Comparison of ENCODE assay signal across 12 cellular contexts in genomic region chr5:350355-350754, GRCh38. TPM values are rescaled to one million over a fixed set of nuclear protein-coding genes. Genes with fewer than 3 reads are reported as not detected.
DNase-seq lines count a peak whose midpoint lies in the region; ATAC-seq, FAIRE-seq and TF ChIP-seq lines count a peak whose summit lies in the region.
"Had no signal": no experiment of that assay in that cellular context is flagged by ENCODE, and none has a peak within 500 bp of the region (broad histone marks: within the 10 kb centered on the region; RNA-seq: fewer than 3 reads in every experiment).

No MANE protein-coding gene starts in this region.

- in situ Hi-C loops in K562 (cut with MboI) = no loop called here

- TF ChIP-seq CTCF in K562 (IDR thresholded peaks at IDR 0.05 in 2 of 3, conservative IDR thresholded peaks at IDR 0.05 in 1 of 3; ENCODE audit: insufficient read depth in 2 of 3, low read depth in 1 of 3, low read length in 3 of 3) (peak; percentile 62 to 94 (median 71)), neural progenitor cell (IDR thresholded peaks at IDR 0.05) (peak; percentile 50)

- DNase-seq in activated CD8-positive, alpha-beta memory T cell treated with anti-CD3 and anti-CD28 coated beads for 24 hours = peak; percentile 55
- DNase-seq in activated CD8-positive, alpha-beta memory T cell treated with anti-CD3 and anti-CD28 coated beads, Interleukin-2, amount 50 U/mL, for 4 hours = no peak
- DNase-seq in K562 (ENCODE audit: extremely low read depth in 1 of 4, low spot score in 3 of 4) (peak; percentile 21 to 53 (median 38)), neural progenitor cell (ENCODE audit: low spot score) (peak; percentile 50), activated T-cell treated with anti-CD3 and anti-CD28 coated beads for 4 hours (no peak)
- no peak for DNase-seq in activated naive CD4-positive, alpha-beta T cell (lab: John Stamatoyannopoulos, UW)
- no peak for DNase-seq in activated T-helper 1 cell treated with anti-CD3 and anti-CD28 coated beads, Interleukin-12 subunit alpha, Interleukin-12 subunit beta, Interleukin-2, Interleukin-4 antibody, amounts not matched to agents 30 ng/mL and 10 ng/mL and 1 ng/mL, durations not matched to agents 14 hours and 24 hours and 36 hours (ENCODE audit: low spot score)
- DNase-seq: glutamatergic neuron, NCI-H1417, ovary had no signal

- peaks cover 18% of the 10 kb centered on the region for H3K4me1 Mint-ChIP-seq in neural progenitor cell
- peaks cover 39% of the 10 kb centered on the region for H3K4me1 Mint-ChIP-seq in activated T-helper 1 cell treated with anti-CD3 and anti-CD28 coated beads, Interleukin-12 subunit alpha, Interleukin-12 subunit beta, Interleukin-2, Interleukin-4 antibody, amounts not matched to agents 30 ng/mL and 10 ng/mL and 1 ng/mL, durations not matched to agents 14 hours and 24 hours and 36 hours (ENCODE audit: low read depth)

- POLR2A ChIA-PET in K562 (lab: Yijun Ruan, JAX) = interaction anchor here (1.1 to 1.2 kb wide), 3 partner anchors 11 to 13 kb away, joined by 4 to 6 read pairs (median 5); no protein-coding TSS in a partner anchor

- H3K27ac ChIP-seq in K562 (ENCODE audit: extremely low read depth, low read depth, low read length) = no peak overlapping the region
- no peak overlapping the region for H3K27ac ChIP-seq in neural progenitor cell
- H3K27ac ChIP-seq: ovary, vagina had no signal

- TF ChIP-seq EP300 in Ishikawa (IDR thresholded peaks at IDR 0.05; ENCODE audit: borderline replicate concordance) (no peak), K562 (IDR thresholded peaks at IDR 0.05; ENCODE audit: low read length) (no peak)

- H3K36me3 Mint-ChIP-seq in neural progenitor cell = no peaks in the 10 kb centered on the region
- peaks cover 20% of the 10 kb centered on the region for H3K36me3 Mint-ChIP-seq in activated T-helper 1 cell treated with anti-CD3 and anti-CD28 coated beads, Interleukin-12 subunit alpha, Interleukin-12 subunit beta, Interleukin-2, Interleukin-4 antibody, amounts not matched to agents 30 ng/mL and 10 ng/mL and 1 ng/mL, durations not matched to agents 14 hours and 24 hours and 36 hours (ENCODE audit: low read depth)

- H3K4me3 ChIP-seq in K562 (no peak overlapping the region), neural progenitor cell (no peak overlapping the region)
- H3K4me3 ChIP-seq: ovary, vagina had no signal

- no TSS peak for BruUV-seq in K562 (replicated peaks; lab: Mats Ljungman, UMichigan)

- H3K27me3 Mint-ChIP-seq in neural progenitor cell (ENCODE audit: insufficient read depth, low read depth) = peaks cover 8% of the 10 kb centered on the region
- no peaks in the 10 kb centered on the region for H3K27me3 Mint-ChIP-seq in activated T-helper 1 cell treated with anti-CD3 and anti-CD28 coated beads, Interleukin-12 subunit alpha, Interleukin-12 subunit beta, Interleukin-2, Interleukin-4 antibody, amounts not matched to agents 30 ng/mL and 10 ng/mL and 1 ng/mL, durations not matched to agents 14 hours and 24 hours and 36 hours (ENCODE audit: insufficient read depth)

- no peaks in the 10 kb centered on the region for H3K9me3 ChIP-seq in K562 (replicated peaks; ENCODE audit: control insufficient read depth, insufficient read depth, low read depth, low read length)
- no peaks in the 10 kb centered on the region for H3K9me3 ChIP-seq in neural progenitor cell (ENCODE audit: low read depth)
- H3K9me3 ChIP-seq: ovary, vagina had no signal

- no peak overlapping the region for H3K4me2 ChIP-seq in K562 (ENCODE audit: insufficient read depth, low read length)
- H3K4me2 ChIP-seq in neural progenitor cell = no peak overlapping the region

- no peak overlapping the region for H3K27ac Mint-ChIP-seq in neural progenitor cell
- no peak overlapping the region for H3K27ac Mint-ChIP-seq in activated T-helper 1 cell treated with anti-CD3 and anti-CD28 coated beads, Interleukin-12 subunit alpha, Interleukin-12 subunit beta, Interleukin-2, Interleukin-4 antibody, amounts not matched to agents 30 ng/mL and 10 ng/mL and 1 ng/mL, durations not matched to agents 14 hours and 24 hours and 36 hours

- under 1% methylated on average over 9 of the region's 9 CpGs for WGBS in K562 (ENCODE audit: insufficient coverage, low coverage, missing lambda C conversion rate)

- CTCF ChIA-PET in K562 (lab: Yijun Ruan, JAX; ENCODE audit: low intra/inter-chr PET ratio) = no interaction called here

- H3K4me1 ChIP-seq in K562 (replicated peaks in 1 of 2; ENCODE audit: control insufficient read depth in 2 of 2, insufficient read depth in 2 of 2, low read length in 2 of 2) (peaks cover 0 to 8% of the 10 kb centered on the region in 2 experiments; a peak in 1 of 5 replicates), neural progenitor cell (no peaks in the 10 kb centered on the region)
- H3K4me1 ChIP-seq: vagina had no signal

- H3F3A ChIP-seq in neural progenitor cell (ENCODE audit: low read depth) = peaks cover 6% of the 10 kb centered on the region

- peak overlapping the region in 1 of 2 experiments; percentile 63; a peak in 2 of 4 replicates for H3K9ac ChIP-seq in K562 (ENCODE audit: insufficient read depth in 1 of 2, low read depth in 2 of 2, low read length in 2 of 2)
- H3K9ac ChIP-seq in neural progenitor cell = no peak overlapping the region

- H3K9me1 ChIP-seq in K562 (ENCODE audit: control insufficient read depth, insufficient read depth, low read length) = no peaks in the 10 kb centered on the region

- H3K79me2 ChIP-seq in K562 (ENCODE audit: control insufficient read depth, insufficient read depth, low read length) (no peaks in the 10 kb centered on the region), neural progenitor cell (ENCODE audit: low read depth) (no peaks in the 10 kb centered on the region)

- TF ChIP-seq POLR2A in K562 (conservative IDR thresholded peaks at IDR 0.05) = no peak

- intact Hi-C loops in K562 (cut with micrococcal nuclease) = no loop called here
- intact Hi-C loops in activated T-helper 1 cell treated with anti-CD3 and anti-CD28 coated beads, Interleukin-12 subunit alpha, Interleukin-12 subunit beta, Interleukin-2, Interleukin-4 antibody, amounts not matched to agents 30 ng/mL and 10 ng/mL and 1 ng/mL, durations not matched to agents 14 hours and 24 hours and 36 hours (cut with micrococcal nuclease) = no loop called here

- H4K20me1 ChIP-seq in K562 (replicated peaks; ENCODE audit: control insufficient read depth, insufficient read depth, low read length) = peaks cover 12% of the 10 kb centered on the region
- H4K20me1 ChIP-seq in neural progenitor cell (ENCODE audit: low read depth) = no peaks in the 10 kb centered on the region

- no peaks in the 10 kb centered on the region for H3K36me3 ChIP-seq in K562 (ENCODE audit: control insufficient read depth, insufficient read depth, low read length)
- no peaks in the 10 kb centered on the region for H3K36me3 ChIP-seq in neural progenitor cell
- H3K36me3 ChIP-seq: ovary, vagina had no signal

- H2AFZ ChIP-seq in K562 (ENCODE audit: low read depth, low read length) (no peak overlapping the region), neural progenitor cell (replicated peaks) (no peak overlapping the region)

- peak; percentile 47; the same call in 1 of the 2 replicates for TF ChIP-seq RAD21 in Ishikawa (IDR thresholded peaks at IDR 0.05; ENCODE audit: low read depth)
- peak in 1 of 2 experiments; percentile 13; a peak in 2 of 4 replicates for TF ChIP-seq RAD21 in K562 (CRISPR knock-in tag; conservative IDR thresholded peaks at IDR 0.05 in 1 of 2, IDR thresholded peaks at IDR 0.05 in 1 of 2)

- H3K27me3 ChIP-seq in K562 (ENCODE audit: control insufficient read depth in 2 of 2, insufficient read depth in 2 of 2, low read length in 2 of 2) (peaks cover 42 to 78% of the 10 kb centered on the region in 2 experiments), neural progenitor cell (no peaks in the 10 kb centered on the region)
- H3K27me3 ChIP-seq: ovary, vagina had no signal

- no peak for FAIRE-seq in K562 (lab: Jason Lieb, UNC)

- no peaks in the 10 kb centered on the region for H3K9me3 Mint-ChIP-seq in neural progenitor cell
- H3K9me3 Mint-ChIP-seq in activated T-helper 1 cell treated with anti-CD3 and anti-CD28 coated beads, Interleukin-12 subunit alpha, Interleukin-12 subunit beta, Interleukin-2, Interleukin-4 antibody, amounts not matched to agents 30 ng/mL and 10 ng/mL and 1 ng/mL, durations not matched to agents 14 hours and 24 hours and 36 hours = peaks cover 5% of the 10 kb centered on the region

- peak; percentile 78 for ATAC-seq in K562

- H3K4me3 Mint-ChIP-seq in neural progenitor cell = no peak overlapping the region
- no peak overlapping the region for H3K4me3 Mint-ChIP-seq in activated T-helper 1 cell treated with anti-CD3 and anti-CD28 coated beads, Interleukin-12 subunit alpha, Interleukin-12 subunit beta, Interleukin-2, Interleukin-4 antibody, amounts not matched to agents 30 ng/mL and 10 ng/mL and 1 ng/mL, durations not matched to agents 14 hours and 24 hours and 36 hours

TF ChIP-seq in Ishikawa, 13 proteins besides CTCF, POLR2A, EP300 and RAD21 (continues in another document):
- TF ChIP-seq TEAD4 (IDR thresholded peaks at IDR 0.05) = no peak
- TF ChIP-seq CREB1 (IDR thresholded peaks at IDR 0.05; ENCODE audit: low read depth) = no peak

TF ChIP-seq in K562, 482 proteins besides CTCF, POLR2A, EP300 and RAD21 (continues in another document):
- no peak for TF ChIP-seq NR2C1 (IDR thresholded peaks at IDR 0.05)
- TF ChIP-seq NR2C1 (tag; IDR thresholded peaks at IDR 0.05) = no peak
- no peak for TF ChIP-seq TAL1 (IDR thresholded peaks at IDR 0.05)

RNA-seq across cellular contexts. Expression of gene AHRR, which starts 28.8 kb away (rescaled TPM):
- 2.8 and 5.5 TPM in 2 replicates for total RNA-seq in K562 (2011; cell fraction: chromatin; rRNA removed; ENCODE audit: low replicate concordance)
- 2.1 and 3.2 TPM in 2 replicates for total RNA-seq in K562 (2011; cell fraction: nucleolus; rRNA removed)
- 0.99 and 1.4 TPM in 2 replicates for total RNA-seq in K562 (2011; cell fraction: nucleoplasm; rRNA removed)
- total RNA-seq in K562 (2014; rRNA removed) (0.82 and 1.1 TPM in 2 replicates), K562 (2014; rRNA removed; fragmentation: Illumina TruSeq; extraction: Trizol) (0.18 and 0.61 TPM in 2 replicates), K562 (2015; rRNA removed; fragmentation: Illumina TruSeq; extraction: Trizol) (1.2 TPM in 2 replicates), K562 (2021) (1.6 and 1.8 TPM in 2 replicates), neural progenitor cell (ENCODE audit: low replicate concordance) (0.34 and 0.68 TPM in 2 replicates)
- polyA plus RNA-seq in K562 (2011; rRNA removed) (0.68 and 1.3 TPM in 2 replicates), K562 (2014; fragmentation: Illumina TruSeq; extraction: Trizol) (0.43 and 0.72 TPM in 2 replicates), K562 (2014; fragmentation: Nextera tagmentation; extraction: Ambion mirVana) (under 1 TPM in 1 of 2 experiments, not detected in 1; 0.06 TPM), K562 (2014; rRNA removed) (0.89 and 1.8 TPM in 2 replicates)
- polyA plus RNA-seq in K562 (2011; cell fraction: cytosol; rRNA removed) = 0.88 and 1.8 TPM in 2 replicates
- polyA plus RNA-seq in K562 (2011; cell fraction: nucleus; rRNA removed) = 5.4 and 7.4 TPM in 2 replicates
- 1.6 and 4.2 TPM in 2 replicates for polyA plus RNA-seq in K562 (2012)
- 0.15 and 0.91 TPM in 2 replicates for polyA minus RNA-seq in K562 (2011; rRNA and poly(A)+ RNA removed)
- polyA minus RNA-seq in K562 (2011; cell fraction: cytosol; rRNA and poly(A)+ RNA removed) = 0.76 and 1.3 TPM in 2 replicates
- polyA minus RNA-seq in K562 (2011; cell fraction: nucleus; rRNA and poly(A)+ RNA removed) = 2.3 and 2.9 TPM in 2 replicates
- total RNA-seq in activated T-helper 1 cell treated with anti-CD3 and anti-CD28 coated beads, Interleukin-12 subunit alpha, Interleukin-12 subunit beta, Interleukin-2, Interleukin-4 antibody, amounts not matched to agents 30 ng/mL and 10 ng/mL and 1 ng/mL, durations not matched to agents 14 hours and 24 hours and 36 hours = 22.7 and 23.7 TPM in 2 replicates

Comparison
In these comparisons a context has a peak if more than half of its experiments do, and no peak if none do; other contexts are left out.
1. DNase-seq: peak in activated CD8-positive, alpha-beta memory T cell treated with anti-CD3 and anti-CD28 coated beads for 24 hours (single experiment), K562 (4 of 4) and neural progenitor cell (single experiment); none in activated CD8-positive, alpha-beta memory T cell treated with anti-CD3 and anti-CD28 coated beads, Interleukin-2, amount 50 U/mL, for 4 hours (single experiment), activated T-cell treated with anti-CD3 and anti-CD28 coated beads for 4 hours (single experiment), activated naive CD4-positive, alpha-beta T cell (0 of 4) and activated T-helper 1 cell treated with anti-CD3 and anti-CD28 coated beads, Interleukin-12 subunit alpha, Interleukin-12 subunit beta, Interleukin-2, Interleukin-4 antibody, amounts not matched to agents 30 ng/mL and 10 ng/mL and 1 ng/mL, durations not matched to agents 14 hours and 24 hours and 36 hours (single experiment).